In the genomic region with DNA sequence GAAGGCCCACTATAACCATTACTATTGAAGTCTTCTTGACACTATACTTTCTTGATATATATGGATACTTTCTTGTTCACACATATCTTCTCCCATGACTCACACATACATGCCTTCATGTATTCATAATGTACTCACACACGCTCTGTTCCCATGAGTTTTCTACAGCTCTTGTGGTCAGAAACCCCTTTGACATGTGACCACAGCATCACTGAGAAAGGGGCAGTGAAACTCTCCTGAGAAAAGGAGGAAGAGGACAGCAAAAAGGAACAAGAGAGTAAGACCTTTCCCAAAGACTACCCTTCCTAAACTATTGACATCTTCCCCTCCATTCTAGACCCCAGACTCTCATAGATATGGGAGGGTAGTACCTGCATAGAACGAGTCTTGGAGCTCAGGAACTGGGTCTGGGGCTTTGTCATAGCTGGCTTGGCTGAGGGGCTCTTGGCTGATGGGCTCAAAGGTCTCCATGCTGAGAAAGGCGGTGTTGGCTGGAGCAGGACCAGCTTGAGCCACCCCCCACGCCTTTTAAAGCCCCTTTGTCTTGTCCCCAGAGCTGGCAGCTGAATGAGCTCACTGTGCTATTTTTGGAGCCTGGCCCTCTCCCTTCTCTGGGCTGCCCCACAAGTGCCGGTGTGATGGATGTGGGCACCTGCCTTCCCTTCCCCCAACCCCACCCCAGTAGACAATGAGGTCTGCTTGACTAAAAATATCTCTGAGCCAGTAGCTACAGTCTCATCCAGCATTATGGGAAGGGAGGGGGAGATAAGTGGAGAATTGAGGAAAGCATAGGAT, we compare ENCODE assay signal across 1 cellular context.
A peak's percentile ranks its signal among the peaks of the same experiment; 100 is the strongest.
TF ChIP-seq lines count a peak whose summit lies in the region.

No MANE protein-coding gene starts in this region.

TF ChIP-seq in IMR-90, 13 proteins besides CTCF, POLR2A, EP300 and RAD21:
- TF ChIP-seq CEBPB (IDR thresholded peaks at IDR 0.05; ENCODE audit: low read depth, low read length): no peak
- TF ChIP-seq FOS (IDR thresholded peaks at IDR 0.05; ENCODE audit: low read depth, low read length): peak; percentile 66
- no peak for TF ChIP-seq RCOR1 (IDR thresholded peaks at IDR 0.05; ENCODE audit: insufficient replicate concordance, low read length)
- no peak; the same call in 1 of the 2 replicates for TF ChIP-seq BHLHE40 (IDR thresholded peaks at IDR 0.05; ENCODE audit: low read depth, low read length)
- no peak for TF ChIP-seq MXI1 (IDR thresholded peaks at IDR 0.05; ENCODE audit: borderline replicate concordance, low read depth, low read length)
- TF ChIP-seq, protein P1, sequence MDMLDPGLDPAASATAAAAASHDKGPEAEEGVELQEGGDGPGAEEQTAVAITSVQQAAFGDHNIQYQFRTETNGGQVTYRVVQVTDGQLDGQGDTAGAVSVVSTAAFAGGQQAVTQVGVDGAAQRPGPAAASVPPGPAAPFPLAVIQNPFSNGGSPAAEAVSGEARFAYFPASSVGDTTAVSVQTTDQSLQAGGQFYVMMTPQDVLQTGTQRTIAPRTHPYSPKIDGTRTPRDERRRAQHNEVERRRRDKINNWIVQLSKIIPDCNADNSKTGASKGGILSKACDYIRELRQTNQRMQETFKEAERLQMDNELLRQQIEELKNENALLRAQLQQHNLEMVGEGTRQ (IDR thresholded peaks at IDR 0.05; ENCODE audit: low read depth, low read length): peak; percentile 88
- TF ChIP-seq CHD1 (IDR thresholded peaks at IDR 0.05; ENCODE audit: low read depth, low read length): no peak
- no peak for TF ChIP-seq MAZ (IDR thresholded peaks at IDR 0.05; ENCODE audit: borderline replicate concordance, low read depth, low read length)
